37 cellular contexts compared by ENCODE assay signal in genomic region chr4:146952896-146953295, GRCh38. TPM values are rescaled to one million over a fixed set of nuclear protein-coding genes. Genes with fewer than 3 reads are reported as not detected.
"Had no signal": no experiment of that assay in that cellular context is flagged by ENCODE, and none has a peak within 500 bp of the region (broad histone marks: within the 10 kb centered on the region; RNA-seq: fewer than 3 reads in every experiment).

No MANE protein-coding gene starts in this region.

- H3K4me2 ChIP-seq: KMS-11 had no signal

- H3K9me3 ChIP-seq: MG63 had no signal

- H3K4me3 ChIP-seq: MG63 had no signal

- H3K9ac ChIP-seq: KMS-11 had no signal

- H3K27me3 ChIP-seq: MG63 had no signal

- H3K27ac ChIP-seq: KMS-11 had no signal

- DNase-seq: Karpas-422, Kasumi-1, MG63, MM.1S, MV-4-11, NCI-H1048, NCI-H1092, NCI-H1092 treated with DMSO at 0.1 percent for 48 hours, NCI-H1105, NCI-H1105 treated with DMSO at 0.1 percent for 48 hours, NCI-H1417, NCI-H1417 treated with DMSO at 0.1 percent for 48 hours, NCI-H1436, NCI-H1436 treated with DMSO at 0.1 percent for 48 hours, NCI-H146, NCI-H1694, NCI-H1694 treated with DMSO at 0.1 percent for 48 hours, NCI-H187, NCI-H187 treated with DMSO at 0.1 percent for 48 hours, NCI-H1930, NCI-H2029, NCI-H2029 treated with DMSO at 0.1 percent for 48 hours, NCI-H2081, NCI-H2081 treated with DMSO at 0.1 percent for 48 hours, NCI-H2107, NCI-H2171, NCI-H2171 treated with DMSO at 0.1 percent for 48 hours, NCI-H2227 treated with DMSO at 0.1 percent for 48 hours, NCI-H226, NCI-H345, NCI-H446, NCI-H446 treated with DMSO at 0.1 percent for 48 hours, NCI-H510A, NCI-H510A treated with DMSO at 0.1 percent for 48 hours had no signal

- H3K36me3 ChIP-seq: MG63 had no signal

RNA-seq across cellular contexts. Expression of gene TTC29, which starts 7.2 kb away (rescaled TPM):
- total RNA-seq: MCF 10A, NCI-H460 had no signal
